12 cellular contexts compared by ENCODE assay signal in the genomic region with DNA sequence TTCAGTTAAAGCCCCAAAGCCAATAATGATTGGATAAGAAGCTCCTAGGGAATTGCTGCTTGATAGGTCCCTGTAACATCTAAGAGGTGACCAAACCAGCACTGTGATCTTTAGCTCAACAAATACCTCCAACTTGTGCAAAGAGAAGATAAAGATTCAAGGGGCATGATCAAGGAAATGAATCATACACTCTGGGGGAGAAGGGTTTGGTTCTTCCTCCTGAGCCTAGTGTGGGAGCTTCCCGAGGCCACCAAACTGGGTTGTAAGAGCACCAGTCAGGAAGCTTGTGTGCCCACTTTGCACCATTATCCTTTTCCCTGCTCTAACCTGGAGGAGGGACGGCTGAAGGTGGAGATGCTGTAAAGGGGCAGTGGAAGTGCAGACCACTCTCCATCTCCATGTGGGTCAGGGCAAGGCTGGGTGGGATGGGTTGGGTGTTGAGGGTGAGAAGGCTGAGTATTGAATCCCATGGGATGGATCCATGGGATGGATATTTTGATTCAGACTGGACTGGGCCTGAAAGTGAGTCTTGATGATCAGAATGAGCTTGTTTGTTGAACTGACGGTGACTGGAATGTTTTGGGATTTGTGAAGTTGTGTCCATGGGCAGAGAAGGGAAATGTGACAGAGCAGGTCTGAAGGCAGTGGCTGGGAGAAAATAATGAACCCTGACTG. TPM values are rescaled to one million over a fixed set of nuclear protein-coding genes. Genes with fewer than 3 reads are reported as not detected.
A peak's percentile ranks its signal among the peaks of the same experiment; 100 is the strongest.
DNase-seq lines count a peak whose midpoint lies in the region; ATAC-seq and TF ChIP-seq lines count a peak whose summit lies in the region.
"Had no signal": no experiment of that assay in that cellular context is flagged by ENCODE, and none has a peak within 500 bp of the region (broad histone marks: within the 10 kb centered on the region; RNA-seq: fewer than 3 reads in every experiment).

No MANE protein-coding gene starts in this region.

- H3K9me3 ChIP-seq in KOPT-K1 (ENCODE audit: insufficient read depth, low read length, poor library complexity, severe bottlenecking): peaks cover 10% of the 10 kb centered on the region
- H3K9me3 ChIP-seq: ovary, upper lobe of right lung had no signal

- POLR2A ChIA-PET in activated CD4-positive, alpha-beta T cell treated with anti-CD3 and anti-CD28 coated beads for 36 hours (lab: Charles Lee): no interaction called here

- H3K27me3 Mint-ChIP-seq in activated CD4-positive, alpha-beta T cell treated with anti-CD3 and anti-CD28 coated beads for 36 hours: no peaks in the 10 kb centered on the region
- no peaks in the 10 kb centered on the region for H3K27me3 Mint-ChIP-seq in activated T-helper 2 cell treated with anti-CD3 and anti-CD28 coated beads, Interferon-gamma antibody, Interleukin-2, Interleukin-4, amounts not matched to agents 10 μg/mL and 5 μg/mL and 100 μg/mL, durations not matched to agents 14 hours and 24 hours and 36 hours (ENCODE audit: low read depth)
- peaks cover 68% of the 10 kb centered on the region for H3K27me3 Mint-ChIP-seq in Calu3 (ENCODE audit: unreplicated experiment)

- no peak for DNase-seq in activated CD4-positive, alpha-beta T cell treated with anti-CD3 and anti-CD28 coated beads for 36 hours
- no peak for DNase-seq in activated CD4-positive, alpha-beta T cell treated with anti-CD3 and anti-CD28 coated beads for 4 hours
- DNase-seq in activated T-helper 2 cell treated with anti-CD3 and anti-CD28 coated beads, Interferon-gamma antibody, Interleukin-2, Interleukin-4, amounts not matched to agents 10 μg/mL and 5 μg/mL and 100 μg/mL, durations not matched to agents 14 hours and 24 hours and 36 hours (ENCODE audit: low spot score): no peak
- DNase-seq in kidney tubule cell (ENCODE audit: low spot score): peak; percentile 33
- no peak for DNase-seq in GOT3 (lab: John Stamatoyannopoulos, UW)
- DNase-seq in COLO829 (ENCODE audit: low spot score): no peak
- DNase-seq in Calu3: no peak
- DNase-seq: activated T-cell treated with anti-CD3 and anti-CD28 coated beads, Interleukin-2, amount 50 U/mL, for 1 hour; ovary; spleen; upper lobe of right lung had no signal

- H3K36me3 ChIP-seq in KOPT-K1 (ENCODE audit: insufficient read depth, low read length): no peaks in the 10 kb centered on the region
- H3K36me3 ChIP-seq: ovary, spleen, upper lobe of right lung had no signal

- TF ChIP-seq CTCF in Calu3 (IDR thresholded peaks at IDR 0.05; ENCODE audit: unreplicated experiment): no peak

- peak overlapping the region; percentile 34 for H3K27ac Mint-ChIP-seq in activated CD4-positive, alpha-beta T cell treated with anti-CD3 and anti-CD28 coated beads for 36 hours
- H3K27ac Mint-ChIP-seq in activated T-helper 2 cell treated with anti-CD3 and anti-CD28 coated beads, Interferon-gamma antibody, Interleukin-2, Interleukin-4, amounts not matched to agents 10 μg/mL and 5 μg/mL and 100 μg/mL, durations not matched to agents 14 hours and 24 hours and 36 hours: peak overlapping the region; percentile 71
- no peak overlapping the region for H3K27ac Mint-ChIP-seq in Calu3 (ENCODE audit: unreplicated experiment)

- CTCF ChIA-PET in activated CD4-positive, alpha-beta T cell treated with anti-CD3 and anti-CD28 coated beads for 36 hours (lab: Charles Lee): interaction anchor here (0.6 kb wide), 1 partner anchor 650 kb away, joined by 3 read pairs; no protein-coding TSS in a partner anchor
- CTCF ChIA-PET in Calu3 (lab: Charles Lee): no interaction called here

- peaks cover 18% of the 10 kb centered on the region for H3K9me3 Mint-ChIP-seq in activated CD4-positive, alpha-beta T cell treated with anti-CD3 and anti-CD28 coated beads for 36 hours (ENCODE audit: low read depth)
- H3K9me3 Mint-ChIP-seq in activated T-helper 2 cell treated with anti-CD3 and anti-CD28 coated beads, Interferon-gamma antibody, Interleukin-2, Interleukin-4, amounts not matched to agents 10 μg/mL and 5 μg/mL and 100 μg/mL, durations not matched to agents 14 hours and 24 hours and 36 hours: peaks cover 14% of the 10 kb centered on the region
- no peaks in the 10 kb centered on the region for H3K9me3 Mint-ChIP-seq in Calu3 (ENCODE audit: low read depth, unreplicated experiment)

- no TSS peak for BruUV-seq in Calu3 (replicated peaks; lab: Mats Ljungman, UMichigan)

- H3K4me1 Mint-ChIP-seq in activated CD4-positive, alpha-beta T cell treated with anti-CD3 and anti-CD28 coated beads for 36 hours: peaks cover 82% of the 10 kb centered on the region
- peaks cover 77% of the 10 kb centered on the region for H3K4me1 Mint-ChIP-seq in activated T-helper 2 cell treated with anti-CD3 and anti-CD28 coated beads, Interferon-gamma antibody, Interleukin-2, Interleukin-4, amounts not matched to agents 10 μg/mL and 5 μg/mL and 100 μg/mL, durations not matched to agents 14 hours and 24 hours and 36 hours (ENCODE audit: low read depth)
- no peaks in the 10 kb centered on the region for H3K4me1 Mint-ChIP-seq in Calu3 (ENCODE audit: low read depth, unreplicated experiment)

- ATAC-seq in activated CD4-positive, alpha-beta T cell treated with anti-CD3 and anti-CD28 coated beads for 36 hours: no peak
- ATAC-seq: upper lobe of right lung had no signal

- H3K27ac ChIP-seq in KOPT-K1 (ENCODE audit: low read depth, low read length, poor library complexity, severe bottlenecking): peak overlapping the region; percentile 96
- H3K27ac ChIP-seq: ovary, upper lobe of right lung had no signal

- peaks cover 17% of the 10 kb centered on the region for H3K36me3 Mint-ChIP-seq in activated CD4-positive, alpha-beta T cell treated with anti-CD3 and anti-CD28 coated beads for 36 hours (ENCODE audit: low read depth)
- peaks cover 18% of the 10 kb centered on the region for H3K36me3 Mint-ChIP-seq in activated T-helper 2 cell treated with anti-CD3 and anti-CD28 coated beads, Interferon-gamma antibody, Interleukin-2, Interleukin-4, amounts not matched to agents 10 μg/mL and 5 μg/mL and 100 μg/mL, durations not matched to agents 14 hours and 24 hours and 36 hours (ENCODE audit: low read depth)
- H3K36me3 Mint-ChIP-seq in Calu3 (ENCODE audit: insufficient read depth, unreplicated experiment): no peaks in the 10 kb centered on the region

- intact Hi-C loops in activated CD4-positive, alpha-beta T cell treated with anti-CD3 and anti-CD28 coated beads for 36 hours (cut with DNase I, micrococcal nuclease): loop anchor here (5.0 to 10.0 kb wide), 5 partner anchors 106 to 804 kb away; partner anchors contain the start of gene DIPK2A (in 1 of the 2)
- intact Hi-C loops in activated T-helper 2 cell treated with anti-CD3 and anti-CD28 coated beads, Interferon-gamma antibody, Interleukin-2, Interleukin-4, amounts not matched to agents 10 μg/mL and 5 μg/mL and 100 μg/mL, durations not matched to agents 14 hours and 24 hours and 36 hours (cut with micrococcal nuclease): loop anchor here (5.0 kb wide), 5 partner anchors 114 to 369 kb away; partner anchors contain the start of gene U2SURP
- intact Hi-C loops in Calu3 (cut with micrococcal nuclease; ENCODE audit: unreplicated experiment): no loop called here

- no peak overlapping the region for H3K4me3 Mint-ChIP-seq in activated CD4-positive, alpha-beta T cell treated with anti-CD3 and anti-CD28 coated beads for 36 hours
- H3K4me3 Mint-ChIP-seq in activated T-helper 2 cell treated with anti-CD3 and anti-CD28 coated beads, Interferon-gamma antibody, Interleukin-2, Interleukin-4, amounts not matched to agents 10 μg/mL and 5 μg/mL and 100 μg/mL, durations not matched to agents 14 hours and 24 hours and 36 hours (ENCODE audit: low read depth): no peak overlapping the region
- H3K4me3 Mint-ChIP-seq in Calu3 (ENCODE audit: low read depth, unreplicated experiment): no peak overlapping the region

RNA-seq across cellular contexts. Expression of gene CHST2, which starts 49.1 kb away (rescaled TPM):
- 1 to 10 TPM; 5.1 to 6.8 TPM for total RNA-seq in activated CD4-positive, alpha-beta T cell treated with anti-CD3 and anti-CD28 coated beads for 36 hours
- 7.4 and 7.7 TPM in 2 replicates for total RNA-seq in activated T-helper 2 cell treated with anti-CD3 and anti-CD28 coated beads, Interferon-gamma antibody, Interleukin-2, Interleukin-4, amounts not matched to agents 10 μg/mL and 5 μg/mL and 100 μg/mL, durations not matched to agents 14 hours and 24 hours and 36 hours
- total RNA-seq in Calu3 (2022): 0.34 and 0.38 TPM in 2 replicates
